In the genomic region with DNA sequence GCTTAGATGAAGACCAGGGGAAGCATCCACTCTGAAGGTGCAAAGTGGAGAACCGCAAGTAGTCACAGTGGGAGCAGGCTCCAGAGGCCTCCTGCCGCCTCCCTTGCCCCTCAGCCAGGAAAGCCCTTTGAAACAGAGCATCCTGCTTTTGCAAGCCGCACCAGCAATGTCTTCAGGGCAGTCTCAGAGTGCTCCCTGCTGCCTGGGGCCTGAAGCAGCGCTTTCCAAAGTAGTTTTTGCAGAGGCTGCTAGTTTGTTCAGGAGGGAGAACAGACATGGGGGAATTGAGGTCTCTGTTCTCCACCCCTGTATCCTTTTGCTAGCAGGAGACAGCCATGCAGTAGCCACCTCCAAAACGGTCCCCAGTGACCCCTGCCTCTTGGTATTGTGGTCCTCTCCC, we compare ENCODE assay signal across 19 cellular contexts.
"Had no signal": no experiment of that assay in that cellular context is flagged by ENCODE, and none has a peak within 500 bp of the region (broad histone marks: within the 10 kb centered on the region; RNA-seq: fewer than 3 reads in every experiment).

No MANE protein-coding gene starts in this region.

- H3K4me3 ChIP-seq: coronary artery, gastrocnemius medialis, left ventricle myocardium inferior, upper lobe of right lung had no signal

- H3K9me3 Mint-ChIP-seq: activated CD4-positive, alpha-beta T cell treated with anti-CD3 and anti-CD28 coated beads, Interleukin-2, amount 10 ng/mL, durations not matched to agents 7 days and 5 days had no signal

- H3K27ac Mint-ChIP-seq: activated CD4-positive, alpha-beta T cell treated with anti-CD3 and anti-CD28 coated beads, Interleukin-2, amount 10 ng/mL, durations not matched to agents 7 days and 5 days; activated CD8-positive, alpha-beta T cell treated with anti-CD3 and anti-CD28 coated beads, Interleukin-2, amount 10 ng/mL, durations not matched to agents 7 days and 5 days had no signal

- DNase-seq: activated CD4-positive, alpha-beta T cell treated with anti-CD3 and anti-CD28 coated beads, Interleukin-2, amount 10 ng/mL, durations not matched to agents 7 days and 5 days; activated CD8-positive, alpha-beta memory T cell treated with anti-CD3 and anti-CD28 coated beads, Interleukin-2, amount 50 U/mL, for 4 hours; activated CD8-positive, alpha-beta T cell treated with anti-CD3 and anti-CD28 coated beads, Interleukin-2, amount 10 ng/mL, durations not matched to agents 7 days and 5 days; activated naive CD4-positive, alpha-beta T cell treated with anti-CD3 and anti-CD28 coated beads, Interleukin-2, amount 50 U/mL, for 16 hours; activated T-cell treated with anti-CD3 and anti-CD28 coated beads, Interleukin-2, amount 50 U/mL, for 4 hours; aorta; gastrocnemius medialis; left ventricle myocardium inferior; mammary epithelial cell; stimulated activated CD4-positive, alpha-beta T cell treated with anti-CD3 and anti-CD28 coated beads, Interleukin-12 subunit alpha, Interleukin-12 subunit beta, amount 100 ng/mL, for 4 hours; stimulated activated CD4-positive, alpha-beta T cell treated with anti-CD3 and anti-CD28 coated beads, Interleukin-1b, Interleukin-23, amount 100 ng/mL, for 48 hours; stimulated activated CD8-positive, alpha-beta memory T cell treated with anti-CD3 and anti-CD28 coated beads, Interleukin-4, amount 100 ng/mL, for 48 hours; stimulated activated naive CD4-positive, alpha-beta T cell; T-helper 9 cell; upper lobe of right lung had no signal

- ATAC-seq: activated CD4-positive, CD25-positive, alpha-beta regulatory T cell treated with anti-CD3 and anti-CD28 coated beads, Interleukin-2, amount 50 U/mL, for 24 hours; activated CD8-positive, alpha-beta T cell treated with anti-CD3 and anti-CD28 coated beads, Interleukin-2, amount 10 ng/mL, durations not matched to agents 7 days and 5 days; activated T-cell treated with anti-CD3 and anti-CD28 coated beads, Interleukin-2, amount 50 U/mL, for 4 hours; esophagus mucosa; gastrocnemius medialis; upper lobe of right lung had no signal

- H3K27ac ChIP-seq: coronary artery, gastrocnemius medialis, left ventricle myocardium inferior, upper lobe of right lung had no signal

- H3K9me3 ChIP-seq: gastrocnemius medialis, upper lobe of right lung had no signal

- FAIRE-seq: endometrium had no signal

- H3K36me3 ChIP-seq: gastrocnemius medialis, left ventricle myocardium inferior, upper lobe of right lung had no signal

- H3K4me3 Mint-ChIP-seq: activated CD4-positive, alpha-beta T cell treated with anti-CD3 and anti-CD28 coated beads, Interleukin-2, amount 10 ng/mL, durations not matched to agents 7 days and 5 days; activated CD8-positive, alpha-beta T cell treated with anti-CD3 and anti-CD28 coated beads, Interleukin-2, amount 10 ng/mL, durations not matched to agents 7 days and 5 days; activated T-cell treated with anti-CD3 and anti-CD28 coated beads, Interleukin-2, amount 50 U/mL, for 4 hours had no signal

- H3K4me1 ChIP-seq: gastrocnemius medialis, left ventricle myocardium inferior, upper lobe of right lung had no signal
